ENCODE assay signal across 1 cellular context in the genomic region with DNA sequence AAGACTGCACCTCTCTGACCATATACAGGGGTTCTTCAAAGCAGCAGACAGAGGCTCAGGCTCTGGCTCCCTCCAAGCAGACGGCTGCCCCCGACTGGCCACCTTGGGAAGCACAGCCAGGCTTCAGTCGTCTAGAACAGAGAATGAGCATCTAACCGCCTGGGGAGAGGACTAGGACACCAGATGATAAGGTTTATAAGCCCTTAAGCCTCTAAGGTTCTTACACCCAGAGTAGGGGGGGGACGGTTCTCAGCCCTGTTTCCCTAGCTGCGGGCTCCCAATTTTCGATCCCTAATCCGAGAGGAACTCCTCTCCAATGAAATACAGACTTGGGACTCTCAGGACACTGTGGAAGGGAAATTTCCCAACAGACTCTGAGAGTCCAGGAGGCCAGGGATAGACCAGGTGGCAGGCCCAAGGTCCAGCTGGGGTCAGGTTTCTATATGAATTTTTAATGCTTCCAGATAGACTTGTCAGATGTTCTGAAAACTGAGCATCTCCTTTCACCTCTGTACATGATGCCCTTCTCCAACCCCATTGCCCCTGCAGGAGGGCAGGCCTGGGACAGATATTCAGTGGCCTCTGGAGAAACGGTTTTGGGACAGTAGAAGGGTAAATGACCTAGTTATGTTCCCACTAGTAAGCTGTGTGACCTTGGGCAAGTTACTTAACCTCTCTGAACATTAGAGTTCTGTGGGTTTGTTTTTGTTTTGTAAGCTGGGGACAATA.
A peak's percentile ranks its signal among the peaks of the same experiment; 100 is the strongest.
TF ChIP-seq lines count a peak whose summit lies in the region.

No MANE protein-coding gene starts in this region.

TF ChIP-seq in A549, 52 proteins besides CTCF, POLR2A, EP300 and RAD21 (continued from another document):
- TF ChIP-seq, protein P1, sequence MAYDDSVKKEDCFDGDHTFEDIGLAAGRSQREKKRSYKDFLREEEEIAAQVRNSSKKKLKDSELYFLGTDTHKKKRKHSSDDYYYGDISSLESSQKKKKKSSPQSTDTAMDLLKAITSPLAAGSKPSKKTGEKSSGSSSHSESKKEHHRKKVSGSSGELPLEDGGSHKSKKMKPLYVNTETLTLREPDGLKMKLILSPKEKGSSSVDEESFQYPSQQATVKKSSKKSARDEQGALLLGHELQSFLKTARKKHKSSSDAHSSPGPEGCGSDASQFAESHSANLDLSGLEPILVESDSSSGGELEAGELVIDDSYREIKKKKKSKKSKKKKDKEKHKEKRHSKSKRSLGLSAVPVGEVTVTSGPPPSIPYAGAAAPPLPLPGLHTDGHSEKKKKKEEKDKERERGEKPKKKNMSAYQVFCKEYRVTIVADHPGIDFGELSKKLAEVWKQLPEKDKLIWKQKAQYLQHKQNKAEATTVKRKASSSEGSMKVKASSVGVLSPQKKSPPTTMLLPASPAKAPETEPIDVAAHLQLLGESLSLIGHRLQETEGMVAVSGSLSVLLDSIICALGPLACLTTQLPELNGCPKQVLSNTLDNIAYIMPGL (CRISPR knock-in tag; IDR thresholded peaks at IDR 0.05; ENCODE audit: borderline replicate concordance): no peak
- TF ChIP-seq ZFP36 (IDR thresholded peaks at IDR 0.05; ENCODE audit: borderline replicate concordance, partially characterized antibody) (peak; percentile 74), NR3C1 (IDR thresholded peaks at IDR 0.05) (no peak), FOXS1 (CRISPR knock-in tag; IDR thresholded peaks at IDR 0.05) (no peak), CHD4 (IDR thresholded peaks at IDR 0.05; ENCODE audit: borderline replicate concordance) (0 out of 2 replicates have a peak, but pooled peaks have one; percentile 25), HOXB13 (CRISPR knock-in tag; IDR thresholded peaks at IDR 0.05; ENCODE audit: low read depth) (no peak), EHF (CRISPR knock-in tag; IDR thresholded peaks at IDR 0.05) (no peak), CBX8 (IDR thresholded peaks at IDR 0.05) (no peak), ZC3H11A (IDR thresholded peaks at IDR 0.05) (no peak), TP53 (CRISPR knock-in tag; IDR thresholded peaks at IDR 0.05) (no peak), POLR2AphosphoS2 (conservative IDR thresholded peaks at IDR 0.05; ENCODE audit: low read length) (no peak), BHLHE40 (IDR thresholded peaks at IDR 0.05; ENCODE audit: low read depth, low read length) (no peak), NFE2L2 (conservative IDR thresholded peaks at IDR 0.05; ENCODE audit: low read length) (no peak), EHMT2 (IDR thresholded peaks at IDR 0.05; ENCODE audit: low read depth) (no peak), MYC (IDR thresholded peaks at IDR 0.05; ENCODE audit: borderline replicate concordance, low read length) (no peak), RCOR1 (IDR thresholded peaks at IDR 0.05; ENCODE audit: low read depth, low read length) (no peak), FOSL2 (IDR thresholded peaks at IDR 0.05) (no peak), FOSL2 (CRISPR knock-in tag; IDR thresholded peaks at IDR 0.05) (no peak), HDAC2 (IDR thresholded peaks at IDR 0.05) (peak; percentile 73; the same call in 1 of the 2 replicates), SMC3 (IDR thresholded peaks at IDR 0.05) (peak; percentile 60)
- TF ChIP-seq, protein P2, sequence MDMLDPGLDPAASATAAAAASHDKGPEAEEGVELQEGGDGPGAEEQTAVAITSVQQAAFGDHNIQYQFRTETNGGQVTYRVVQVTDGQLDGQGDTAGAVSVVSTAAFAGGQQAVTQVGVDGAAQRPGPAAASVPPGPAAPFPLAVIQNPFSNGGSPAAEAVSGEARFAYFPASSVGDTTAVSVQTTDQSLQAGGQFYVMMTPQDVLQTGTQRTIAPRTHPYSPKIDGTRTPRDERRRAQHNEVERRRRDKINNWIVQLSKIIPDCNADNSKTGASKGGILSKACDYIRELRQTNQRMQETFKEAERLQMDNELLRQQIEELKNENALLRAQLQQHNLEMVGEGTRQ (IDR thresholded peaks at IDR 0.05): no peak
- TF ChIP-seq, protein P3, sequence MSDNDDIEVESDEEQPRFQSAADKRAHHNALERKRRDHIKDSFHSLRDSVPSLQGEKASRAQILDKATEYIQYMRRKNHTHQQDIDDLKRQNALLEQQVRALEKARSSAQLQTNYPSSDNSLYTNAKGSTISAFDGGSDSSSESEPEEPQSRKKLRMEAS (IDR thresholded peaks at IDR 0.05): no peak
TF ChIP-seq in A549: peak in this region for 5.
